In genomic region chr17:65115721-65116312, GRCh38 we compare ENCODE assay signal across 26 cellular contexts. TPM values are rescaled to one million over a fixed set of nuclear protein-coding genes. Genes with fewer than 3 reads are reported as not detected.
DNase-seq lines count a peak whose midpoint lies in the region; ATAC-seq, FAIRE-seq and TF ChIP-seq lines count a peak whose summit lies in the region.
"Had no signal": no experiment of that assay in that cellular context is flagged by ENCODE, and none has a peak within 500 bp of the region (broad histone marks: within the 10 kb centered on the region; RNA-seq: fewer than 3 reads in every experiment).

No MANE protein-coding gene starts in this region.

- TF ChIP-seq CTCF in OCI-LY7 (conservative IDR thresholded peaks at IDR 0.05; ENCODE audit: low read length) (no peak), gastroesophageal sphincter (IDR thresholded peaks at IDR 0.05) (no peak)

- H3K4me1 ChIP-seq in OCI-LY7 (ENCODE audit: insufficient read depth, low read length, poor library complexity, severe bottlenecking) (peaks cover 14% of the 10 kb centered on the region), neuronal stem cell (ENCODE audit: control insufficient read depth in 2 of 2, insufficient read depth in 1 of 2, low read depth in 1 of 2, low read length in 2 of 2) (peaks cover 2 to 3% of the 10 kb centered on the region in 2 donors), gastroesophageal sphincter (no peaks in the 10 kb centered on the region)
- H3K4me1 ChIP-seq: ascending aorta, HAP-1, left ventricle myocardium inferior, vagina had no signal

- POLR2A ChIA-PET in activated CD4-positive, alpha-beta memory T cell treated with anti-CD3 and anti-CD28 coated beads for 36 hours (lab: Charles Lee): no interaction called here
- POLR2A ChIA-PET in activated CD4-positive, alpha-beta memory T cell treated with anti-CD3 and anti-CD28 coated beads, Interleukin-2, amount 10 ng/mL, durations not matched to agents 7 days and 5 days (lab: Charles Lee): interaction anchor here (1.0 to 1.1 kb wide), 2 partner anchors 9 to 58 kb away, joined by 3 to 4 read pairs; no protein-coding TSS in a partner anchor
- POLR2A ChIA-PET in OCI-LY7 (lab: Charles Lee): no interaction called here

- TF ChIP-seq EP300 in gastroesophageal sphincter (IDR thresholded peaks at IDR 0.05): no peak

- H3K79me2 ChIP-seq in OCI-LY7 (ENCODE audit: insufficient read depth, low read depth, low read length): no peaks in the 10 kb centered on the region

- no peaks in the 10 kb centered on the region for H3K9me2 ChIP-seq in OCI-LY7 (ENCODE audit: insufficient read depth, low read length)

- H3K4me3 ChIP-seq in OCI-LY7 (ENCODE audit: low read depth, low read length, poor library complexity, severe bottlenecking) (no peak overlapping the region), neuronal stem cell (ENCODE audit: low read length in 2 of 2) (no peak overlapping the region), gastroesophageal sphincter (no peak overlapping the region)
- H3K4me3 ChIP-seq: ascending aorta, HAP-1, left ventricle myocardium inferior, SJSA1, vagina had no signal

- peak overlapping the region; percentile 4; the same call in 1 of the 2 replicates for H3K4me2 ChIP-seq in OCI-LY7 (ENCODE audit: low read length)
- H3K4me2 ChIP-seq in neuronal stem cell (ENCODE audit: insufficient read depth, low read length, poor library complexity, severe bottlenecking): no peak overlapping the region
- H3K4me2 ChIP-seq: KMS-11 had no signal

- no peaks in the 10 kb centered on the region for H4K20me1 ChIP-seq in OCI-LY7 (ENCODE audit: insufficient read depth, low read length)

- H3K36me3 ChIP-seq in OCI-LY7 (ENCODE audit: insufficient read depth, low read length) (peaks cover 11% of the 10 kb centered on the region; the same call in 1 of the 2 replicates), neuronal stem cell (replicated peaks in 1 of 2; ENCODE audit: control insufficient read depth in 2 of 2, insufficient read depth in 2 of 2, low read length in 2 of 2) (no peaks in the 10 kb centered on the region), gastroesophageal sphincter (peaks cover 0 to 11% of the 10 kb centered on the region in 2 donors)
- H3K36me3 ChIP-seq: ascending aorta, HAP-1, left ventricle myocardium inferior, SJSA1, vagina had no signal

- no peak overlapping the region for H2BK12ac ChIP-seq in neuronal stem cell (ENCODE audit: low read length)

- H3K27me3 Mint-ChIP-seq in activated CD4-positive, alpha-beta memory T cell treated with anti-CD3 and anti-CD28 coated beads for 36 hours: peaks cover 11% of the 10 kb centered on the region
- peaks cover 9% of the 10 kb centered on the region for H3K27me3 Mint-ChIP-seq in activated CD4-positive, alpha-beta memory T cell treated with anti-CD3 and anti-CD28 coated beads, Interleukin-2, amount 10 ng/mL, durations not matched to agents 7 days and 5 days
- H3K27me3 Mint-ChIP-seq in effector memory CD8-positive, alpha-beta T cell: no peaks in the 10 kb centered on the region

- no peak for DNase-seq in activated CD4-positive, alpha-beta memory T cell treated with anti-CD3 and anti-CD28 coated beads for 36 hours
- DNase-seq in activated CD4-positive, alpha-beta memory T cell treated with anti-CD3 and anti-CD28 coated beads, Interleukin-2, amount 10 ng/mL, durations not matched to agents 7 days and 5 days: no peak
- DNase-seq in OCI-LY7 (ENCODE audit: low spot score): no peak
- DNase-seq in effector memory CD8-positive, alpha-beta T cell: no peak
- no peak for DNase-seq in neuronal stem cell (ENCODE audit: low spot score)
- DNase-seq in frontal cortex (ENCODE audit: low spot score in 2 of 2): no peak
- DNase-seq in SHP77 (lab: John Stamatoyannopoulos, UW): no peak
- DNase-seq: activated CD4-positive, CD25-positive, alpha-beta regulatory T cell treated with anti-CD3 and anti-CD28 coated beads, Interleukin-2, amount 50 U/mL, for 72 hours; activated effector memory CD4-positive, alpha-beta T cell treated with anti-CD3 and anti-CD28 coated beads, Interleukin-2, amount 50 U/mL, for 16 hours; activated naive CD8-positive, alpha-beta T cell treated with anti-CD3 and anti-CD28 coated beads, Interleukin-2, amount 10 ng/mL, durations not matched to agents 7 days and 5 days; activated T-cell treated with anti-CD3 and anti-CD28 coated beads, Interleukin-2, amount 50 U/mL, for 1 hour; CD4-positive, alpha-beta memory T cell; DMS79 treated with DMSO at 0.1 percent for 48 hours; left ventricle myocardium inferior; NCI-H146; NCI-H524 treated with DMSO at 0.1 percent for 48 hours; stimulated activated naive CD8-positive, alpha-beta T cell treated with anti-CD3 and anti-CD28 coated beads, Interleukin-15, amount 100 ng/mL, for 72 hours had no signal

- peak; percentile 66 for ATAC-seq in effector memory CD8-positive, alpha-beta T cell (replicated peaks)
- ATAC-seq in gastroesophageal sphincter: no peak
- ATAC-seq: stimulated activated naive CD8-positive, alpha-beta T cell treated with anti-CD3 and anti-CD28 coated beads, Interleukin-15, amount 100 ng/mL, for 72 hours had no signal

- no peak for TF ChIP-seq POLR2A in gastroesophageal sphincter (IDR thresholded peaks at IDR 0.05)

- no peak overlapping the region for H3K4ac ChIP-seq in neuronal stem cell (ENCODE audit: low read length)

- H3K79me1 ChIP-seq in neuronal stem cell (ENCODE audit: low read depth, low read length): no peaks in the 10 kb centered on the region

- H2AFZ ChIP-seq in OCI-LY7 (ENCODE audit: low read length): peak overlapping the region; percentile 49; the same call in 1 of the 2 replicates
- no peak overlapping the region for H2AFZ ChIP-seq in neuronal stem cell (ENCODE audit: low read length)

- FAIRE-seq in frontal cortex (lab: Jason Lieb, UNC): no peak
- FAIRE-seq: endometrium, RCC 7860 had no signal

- H4K8ac ChIP-seq in neuronal stem cell (ENCODE audit: low read depth, low read length): no peak overlapping the region

- no peaks in the 10 kb centered on the region for H3K9me3 Mint-ChIP-seq in activated CD4-positive, alpha-beta memory T cell treated with anti-CD3 and anti-CD28 coated beads for 36 hours
- H3K9me3 Mint-ChIP-seq in activated CD4-positive, alpha-beta memory T cell treated with anti-CD3 and anti-CD28 coated beads, Interleukin-2, amount 10 ng/mL, durations not matched to agents 7 days and 5 days: peaks cover 15% of the 10 kb centered on the region
- H3K9me3 Mint-ChIP-seq in effector memory CD8-positive, alpha-beta T cell: no peaks in the 10 kb centered on the region
- H3K9me3 Mint-ChIP-seq: activated naive CD8-positive, alpha-beta T cell treated with anti-CD3 and anti-CD28 coated beads, Interleukin-2, amount 10 ng/mL, durations not matched to agents 7 days and 5 days; CD4-positive, alpha-beta memory T cell had no signal

- peak overlapping the region; percentile 23 for H3K27ac Mint-ChIP-seq in activated CD4-positive, alpha-beta memory T cell treated with anti-CD3 and anti-CD28 coated beads for 36 hours
- no peak overlapping the region for H3K27ac Mint-ChIP-seq in activated CD4-positive, alpha-beta memory T cell treated with anti-CD3 and anti-CD28 coated beads, Interleukin-2, amount 10 ng/mL, durations not matched to agents 7 days and 5 days
- H3K27ac Mint-ChIP-seq in effector memory CD8-positive, alpha-beta T cell: peak overlapping the region; percentile 22 to 81
- H3K27ac Mint-ChIP-seq: activated naive CD8-positive, alpha-beta T cell treated with anti-CD3 and anti-CD28 coated beads, Interleukin-2, amount 10 ng/mL, durations not matched to agents 7 days and 5 days; dendritic cell treated with granulocyte-macrophage colony-stimulating factor and Interleukin-4, amounts not matched to agents 40 ng/mL and 50 ng/mL, for 4 days; stimulated activated naive CD8-positive, alpha-beta T cell treated with anti-CD3 and anti-CD28 coated beads, Interleukin-15, amount 100 ng/mL, for 72 hours had no signal

- CTCF ChIA-PET in activated CD4-positive, alpha-beta memory T cell treated with anti-CD3 and anti-CD28 coated beads for 36 hours (lab: Charles Lee): no interaction called here
- CTCF ChIA-PET in activated CD4-positive, alpha-beta memory T cell treated with anti-CD3 and anti-CD28 coated beads, Interleukin-2, amount 10 ng/mL, durations not matched to agents 7 days and 5 days (lab: Charles Lee): interaction anchor here (0.8 to 1.2 kb wide), 2 partner anchors 15 to 21 kb away, joined by 3 to 6 read pairs; partner anchors contain the start of gene RGS9
- CTCF ChIA-PET in OCI-LY7 (lab: Charles Lee; ENCODE audit: unreplicated experiment): no interaction called here

- no peak overlapping the region for H2BK5ac ChIP-seq in neuronal stem cell (ENCODE audit: low read length)

- BruUV-seq in OCI-LY7 (replicated peaks; lab: Mats Ljungman, UMichigan): no TSS peak

- no peak overlapping the region for H3K14ac ChIP-seq in neuronal stem cell (ENCODE audit: low read length)

- H3K23ac ChIP-seq in neuronal stem cell (ENCODE audit: low read depth, low read length, poor library complexity): no peak overlapping the region

- intact Hi-C loops in activated CD4-positive, alpha-beta memory T cell treated with anti-CD3 and anti-CD28 coated beads for 36 hours (cut with micrococcal nuclease): no loop called here
- intact Hi-C loops in OCI-LY7 (cut with micrococcal nuclease; ENCODE audit: unreplicated experiment): no loop called here

- peak overlapping the region; percentile 64 for H3K18ac ChIP-seq in neuronal stem cell (ENCODE audit: low read length)

- no CpG with 5 or more reads among the region's 3 CpGs for WGBS in neuronal stem cell (ENCODE audit: extremely low coverage in 2 of 2, insufficient read length in 2 of 2, insufficient replicate concordance in 1 of 2), 2 donors
- WGBS in gastroesophageal sphincter (ENCODE audit: low coverage in 1 of 2), 2 donors: 52 to 57% methylated on average over 1 to 2 of the region's 3 CpGs

- H3K36me3 Mint-ChIP-seq in activated CD4-positive, alpha-beta memory T cell treated with anti-CD3 and anti-CD28 coated beads for 36 hours: no peaks in the 10 kb centered on the region
- peaks cover 11% of the 10 kb centered on the region for H3K36me3 Mint-ChIP-seq in activated CD4-positive, alpha-beta memory T cell treated with anti-CD3 and anti-CD28 coated beads, Interleukin-2, amount 10 ng/mL, durations not matched to agents 7 days and 5 days (ENCODE audit: low read depth)
- no peaks in the 10 kb centered on the region for H3K36me3 Mint-ChIP-seq in effector memory CD8-positive, alpha-beta T cell (ENCODE audit: insufficient read depth)
- H3K36me3 Mint-ChIP-seq: CD4-positive, alpha-beta memory T cell had no signal

- H3K27ac ChIP-seq in OCI-LY7 (ENCODE audit: low read depth, low read length, poor library complexity, severe bottlenecking) (no peak overlapping the region), neuronal stem cell (replicated peaks; ENCODE audit: low read length) (no peak overlapping the region), gastroesophageal sphincter (no peak overlapping the region)
- H3K27ac ChIP-seq: ascending aorta, KMS-11, left ventricle myocardium inferior, SJSA1, vagina had no signal

- no peak overlapping the region for H3K9ac ChIP-seq in neuronal stem cell (ENCODE audit: low read depth, low read length, poor library complexity)
- H3K9ac ChIP-seq: KMS-11 had no signal

- no peak overlapping the region for H2AK5ac ChIP-seq in neuronal stem cell (ENCODE audit: low read depth, low read length)

- no peaks in the 10 kb centered on the region for H3K4me1 Mint-ChIP-seq in activated CD4-positive, alpha-beta memory T cell treated with anti-CD3 and anti-CD28 coated beads for 36 hours (ENCODE audit: low read depth)
- peaks cover 17% of the 10 kb centered on the region for H3K4me1 Mint-ChIP-seq in activated CD4-positive, alpha-beta memory T cell treated with anti-CD3 and anti-CD28 coated beads, Interleukin-2, amount 10 ng/mL, durations not matched to agents 7 days and 5 days
- H3K4me1 Mint-ChIP-seq in effector memory CD8-positive, alpha-beta T cell (ENCODE audit: low read depth in 2 of 2): peaks cover 4 to 6% of the 10 kb centered on the region in 2 donors
- H3K4me1 Mint-ChIP-seq: activated naive CD8-positive, alpha-beta T cell treated with anti-CD3 and anti-CD28 coated beads, Interleukin-2, amount 10 ng/mL, durations not matched to agents 7 days and 5 days had no signal

- H2BK15ac ChIP-seq in neuronal stem cell (ENCODE audit: low read length): no peak overlapping the region

- no peak overlapping the region for H3K4me3 Mint-ChIP-seq in activated CD4-positive, alpha-beta memory T cell treated with anti-CD3 and anti-CD28 coated beads for 36 hours
- no peak overlapping the region for H3K4me3 Mint-ChIP-seq in activated CD4-positive, alpha-beta memory T cell treated with anti-CD3 and anti-CD28 coated beads, Interleukin-2, amount 10 ng/mL, durations not matched to agents 7 days and 5 days
- no peak overlapping the region for H3K4me3 Mint-ChIP-seq in effector memory CD8-positive, alpha-beta T cell
- H3K4me3 Mint-ChIP-seq: activated naive CD8-positive, alpha-beta T cell treated with anti-CD3 and anti-CD28 coated beads, Interleukin-2, amount 10 ng/mL, durations not matched to agents 7 days and 5 days; CD4-positive, alpha-beta memory T cell; dendritic cell treated with granulocyte-macrophage colony-stimulating factor and Interleukin-4, amounts not matched to agents 40 ng/mL and 50 ng/mL, for 4 days; stimulated activated naive CD8-positive, alpha-beta T cell treated with anti-CD3 and anti-CD28 coated beads, Interleukin-15, amount 100 ng/mL, for 72 hours had no signal

- peaks cover 0 to 3% (median 0%) of the 10 kb centered on the region in 3 experiments for H3K27me3 ChIP-seq in neuronal stem cell (ENCODE audit: control insufficient read depth in 3 of 3, insufficient read depth in 3 of 3, low read depth in 1 of 3, low read length in 3 of 3)
- no peaks in the 10 kb centered on the region for H3K27me3 ChIP-seq in gastroesophageal sphincter
- H3K27me3 ChIP-seq: ascending aorta, SJSA1, vagina had no signal

- H3K9me3 ChIP-seq in OCI-LY7 (ENCODE audit: low read length): no peaks in the 10 kb centered on the region
- no peaks in the 10 kb centered on the region for H3K9me3 ChIP-seq in neuronal stem cell (replicated peaks in 1 of 2; ENCODE audit: control insufficient read depth in 2 of 2, insufficient read depth in 1 of 2, low read depth in 1 of 2, low read length in 2 of 2)
- no peaks in the 10 kb centered on the region for H3K9me3 ChIP-seq in gastroesophageal sphincter
- H3K9me3 ChIP-seq: ascending aorta, HAP-1, left ventricle myocardium inferior, SJSA1, vagina had no signal

- no peak overlapping the region for H2BK120ac ChIP-seq in neuronal stem cell (ENCODE audit: low read depth, low read length)

- H4K91ac ChIP-seq in neuronal stem cell (ENCODE audit: low read depth, low read length, poor library complexity): no peak overlapping the region

RNA-seq across cellular contexts. Expression of gene RGS9, which starts 21.4 kb away (rescaled TPM):
- total RNA-seq in activated CD4-positive, alpha-beta memory T cell treated with anti-CD3 and anti-CD28 coated beads for 36 hours: 1 to 10 TPM; 6.4 to 8.7 TPM
- total RNA-seq in activated CD4-positive, alpha-beta memory T cell treated with anti-CD3 and anti-CD28 coated beads, Interleukin-2, amount 10 ng/mL, durations not matched to agents 7 days and 5 days: 10 to 100 TPM; 30.4 to 31.2 TPM
- total RNA-seq in OCI-LY7 (2014; rRNA removed; shearing (Covaris generic)): 12.9 and 13.7 TPM in 2 replicates
- total RNA-seq in OCI-LY7 (2022) (22.2 and 26.4 TPM in 2 replicates), gastroesophageal sphincter (10 to 100 TPM; 17.4 to 43.9 (median 40.8) TPM), frontal cortex (15.1 TPM)
- 8.1 TPM for polyA plus RNA-seq in neuronal stem cell (2013, experiment 1 of 2)
- 7.6 TPM for polyA plus RNA-seq in neuronal stem cell (2013, experiment 2 of 2)

RNA-seq across cellular contexts. Expression of gene GNA13, which starts 59.3 kb away (rescaled TPM):
- 10 to 100 TPM; 55.4 to 55.7 TPM for total RNA-seq in activated CD4-positive, alpha-beta memory T cell treated with anti-CD3 and anti-CD28 coated beads for 36 hours
- 10 to 100 TPM; 95.1 TPM for total RNA-seq in activated CD4-positive, alpha-beta memory T cell treated with anti-CD3 and anti-CD28 coated beads, Interleukin-2, amount 10 ng/mL, durations not matched to agents 7 days and 5 days
- 70.6 and 76.5 TPM in 2 replicates for total RNA-seq in OCI-LY7 (2014; rRNA removed; shearing (Covaris generic))
- total RNA-seq in OCI-LY7 (2022) (136 and 141 TPM in 2 replicates), gastroesophageal sphincter (100 to 1,000 TPM in 1 of 4 donors, 10 to 100 TPM in 3; 60.5 to 103 (median 92.5) TPM), frontal cortex (76.6 TPM)
- polyA plus RNA-seq in neuronal stem cell (2013, experiment 1 of 2): 28.1 TPM
- 29.3 TPM for polyA plus RNA-seq in neuronal stem cell (2013, experiment 2 of 2)
